In genomic region chr11:93541884-93542752, GRCh38 we compare ENCODE assay signal across 8 cellular contexts. TPM values are rescaled to one million over a fixed set of nuclear protein-coding genes. Genes with fewer than 3 reads are reported as not detected.
DNase-seq lines count a peak whose midpoint lies in the region; ATAC-seq and TF ChIP-seq lines count a peak whose summit lies in the region.

No MANE protein-coding gene starts in this region.

- ATAC-seq in GM19397 (IDR thresholded peaks at IDR 0.05; ENCODE audit: unreplicated experiment) = peak; percentile 51
- peak; percentile 59 for ATAC-seq in HG03439 (IDR thresholded peaks at IDR 0.05; ENCODE audit: unreplicated experiment)
- peak; percentile 53 to 79 (median 66) for ATAC-seq in heart right ventricle

- H3K27me3 Mint-ChIP-seq in activated naive CD8-positive, alpha-beta T cell = peaks cover 9% of the 10 kb centered on the region

- intact Hi-C loops in heart right ventricle (cut with DNase I) = loop anchor here (2.0 to 10.0 kb wide), 10 partner anchors 55 to 310 kb away; no protein-coding TSS in a partner anchor

- peak overlapping the region; percentile 93 for H4K12ac ChIP-seq in trophoblast cell (ENCODE audit: low read depth, low read length)

- no peaks in the 10 kb centered on the region for H3K36me3 ChIP-seq in heart right ventricle
- no peaks in the 10 kb centered on the region for H3K36me3 ChIP-seq in trophoblast cell (ENCODE audit: control insufficient read depth in 1 of 2, insufficient read depth in 2 of 2, low read length in 2 of 2)

- WGBS in heart right ventricle, 2 donors = 7 to 8% methylated on average over 23 of the region's 23 CpGs
- no CpG with 5 or more reads among the region's 23 CpGs for WGBS in trophoblast cell (ENCODE audit: extremely low coverage, insufficient coverage, insufficient read length)

- H3K9ac ChIP-seq in trophoblast cell (ENCODE audit: low read length) = peak overlapping the region; percentile 20

- TF ChIP-seq CTCF in heart right ventricle (IDR thresholded peaks at IDR 0.05) = no peak

- no peak overlapping the region for H3K27ac Mint-ChIP-seq in activated naive CD8-positive, alpha-beta T cell

- H3K9me3 ChIP-seq in heart right ventricle (no peaks in the 10 kb centered on the region), trophoblast cell (ENCODE audit: insufficient read depth, low read depth, low read length) (no peaks in the 10 kb centered on the region)

- H2BK120ac ChIP-seq in trophoblast cell (ENCODE audit: insufficient read depth, low read length, poor library complexity) = peak overlapping the region; percentile 92

- peak overlapping the region; percentile 6 for H2BK12ac ChIP-seq in trophoblast cell (ENCODE audit: low read length)

- H3K9me3 Mint-ChIP-seq in activated naive CD8-positive, alpha-beta T cell (ENCODE audit: low read depth) = no peaks in the 10 kb centered on the region

- peak overlapping the region; percentile 98 for H3K18ac ChIP-seq in trophoblast cell (ENCODE audit: low read length)

- DNase-seq in Caki2 (ENCODE audit: low read depth) (peak; percentile 83), RPMI7951 (ENCODE audit: low read depth) (peak; percentile 51), heart right ventricle (peak; percentile 42 to 45), trophoblast cell (peak; percentile 47 to 60), retina (no peak)

- in situ Hi-C loops in Caki2 (cut with HindIII; ENCODE audit: low pct_unique_long_range_greater_than_20kb, low sequenced_read_pairs) = no loop called here

- H2AK5ac ChIP-seq in trophoblast cell (ENCODE audit: low read length) = peak overlapping the region; percentile 39

- H4K91ac ChIP-seq in trophoblast cell (ENCODE audit: low read depth, low read length) = peak overlapping the region; percentile 94

- H2BK5ac ChIP-seq in trophoblast cell (ENCODE audit: low read depth, low read length, poor library complexity) = peak overlapping the region; percentile 72

- H2AFZ ChIP-seq in trophoblast cell (ENCODE audit: insufficient read depth, low read length, poor library complexity) = peak overlapping the region; percentile 97

- H3K4me1 Mint-ChIP-seq in activated naive CD8-positive, alpha-beta T cell (ENCODE audit: low read depth) = peaks cover 23% of the 10 kb centered on the region

- H3K79me2 ChIP-seq in trophoblast cell (ENCODE audit: control insufficient read depth, insufficient read depth, low read length, poor library complexity) = peaks cover 6% of the 10 kb centered on the region

- H3K14ac ChIP-seq in trophoblast cell (ENCODE audit: low read length) = peak overlapping the region; percentile 95

- H3K4me3 Mint-ChIP-seq in activated naive CD8-positive, alpha-beta T cell = peak overlapping the region; percentile 83

- H3K4me3 ChIP-seq in heart right ventricle (peak overlapping the region; percentile 67 to 93 (median 89)), trophoblast cell (ENCODE audit: low read depth, low read length) (peak overlapping the region; percentile 88)

- peaks cover 5 to 63% (median 47%) of the 10 kb centered on the region in 9 donors for H3K4me1 ChIP-seq in heart right ventricle
- peaks cover 18 to 19% of the 10 kb centered on the region in 2 experiments for H3K4me1 ChIP-seq in trophoblast cell (ENCODE audit: control insufficient read depth in 1 of 2, insufficient read depth in 2 of 2, low read length in 2 of 2)

- H3K23ac ChIP-seq in trophoblast cell (ENCODE audit: low read length) = no peak overlapping the region

- H3K4ac ChIP-seq in trophoblast cell (ENCODE audit: low read depth, low read length) = peak overlapping the region; percentile 94

- H3K36me3 Mint-ChIP-seq in activated naive CD8-positive, alpha-beta T cell = no peaks in the 10 kb centered on the region

- H3K4me2 ChIP-seq in trophoblast cell (ENCODE audit: low read length) = peak overlapping the region; percentile 70

- peak overlapping the region; percentile 91 for H4K8ac ChIP-seq in trophoblast cell (ENCODE audit: low read depth, low read length)

- H3K79me1 ChIP-seq in trophoblast cell (ENCODE audit: low read length) = peaks cover 14% of the 10 kb centered on the region

- H3K27me3 ChIP-seq in heart right ventricle (no peaks in the 10 kb centered on the region), trophoblast cell (ENCODE audit: insufficient read depth, low read length) (no peaks in the 10 kb centered on the region)

- peak overlapping the region; percentile 66 to 94 (median 91) for H3K27ac ChIP-seq in heart right ventricle
- H3K27ac ChIP-seq in trophoblast cell (ENCODE audit: low read depth, low read length) = no peak overlapping the region

RNA-seq across cellular contexts. Expression of gene SMCO4, which starts 1.1 kb away (rescaled TPM):
- total RNA-seq in Caki2 (2014; rRNA removed; shearing (Covaris generic); ENCODE audit: low replicate concordance) = 72.1 and 76.2 TPM in 2 replicates
- total RNA-seq in RPMI7951 (2014; rRNA removed; shearing (Covaris generic)) = 4.2 and 7.2 TPM in 2 replicates
- 10 to 100 TPM; 30.1 to 59.0 (median 44.8) TPM for total RNA-seq in heart right ventricle
- polyA plus RNA-seq in heart right ventricle = 10 to 100 TPM; 23.1 to 85.5 TPM
- polyA plus RNA-seq in trophoblast cell (2013) = 29.0 and 32.8 TPM in 2 replicates
